26 cellular contexts compared by ENCODE assay signal in the genomic region with DNA sequence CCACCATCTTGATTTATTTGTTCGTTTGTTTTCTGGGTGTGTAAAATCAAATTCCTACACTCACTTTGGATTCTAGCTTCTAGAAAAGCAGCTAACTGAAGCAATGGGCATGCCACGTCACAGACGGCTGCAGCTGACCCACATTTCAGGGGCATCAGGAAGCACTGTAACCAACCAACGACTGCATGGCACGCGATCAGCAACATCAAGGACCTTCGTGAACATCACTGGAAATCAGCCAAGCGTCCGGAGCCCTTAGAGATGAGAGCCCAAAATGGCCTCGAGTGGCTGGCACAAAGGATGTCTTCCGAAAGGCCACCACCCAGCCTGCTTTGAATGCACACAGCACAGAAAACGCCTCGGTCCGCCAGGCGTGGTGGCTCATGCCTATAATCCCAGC.
"Had no signal": no experiment of that assay in that cellular context is flagged by ENCODE, and none has a peak within 500 bp of the region (broad histone marks: within the 10 kb centered on the region; RNA-seq: fewer than 3 reads in every experiment).

No MANE protein-coding gene starts in this region.

- H2AFZ ChIP-seq: PC-9 had no signal

- H3K4me2 ChIP-seq: PC-9, SK-N-SH had no signal

- ATAC-seq: activated CD4-positive, CD25-positive, alpha-beta regulatory T cell treated with anti-CD3 and anti-CD28 coated beads, Interleukin-2, amount 50 U/mL, for 24 hours; activated CD8-positive, alpha-beta memory T cell treated with anti-CD3 and anti-CD28 coated beads, Interleukin-2, amount 10 ng/mL, durations not matched to agents 7 days and 5 days; activated naive CD8-positive, alpha-beta T cell treated with anti-CD3 and anti-CD28 coated beads, Interleukin-2, amount 50 U/mL, for 24 hours; body of pancreas; Right ventricle myocardium inferior had no signal

- DNase-seq: activated CD4-positive, alpha-beta memory T cell treated with anti-CD3 and anti-CD28 coated beads, Interleukin-2, amount 10 ng/mL, durations not matched to agents 7 days and 5 days; activated CD4-positive, alpha-beta T cell treated with anti-CD3 and anti-CD28 coated beads for 4 hours; activated CD8-positive, alpha-beta memory T cell treated with anti-CD3 and anti-CD28 coated beads for 24 hours; activated CD8-positive, alpha-beta memory T cell treated with anti-CD3 and anti-CD28 coated beads, Interleukin-2, amount 10 ng/mL, durations not matched to agents 7 days and 5 days; activated CD8-positive, alpha-beta memory T cell treated with anti-CD3 and anti-CD28 coated beads, Interleukin-2, amount 50 U/mL, for 48 hours; activated effector memory CD4-positive, alpha-beta T cell treated with Interleukin-2 at 50 U/mL for 16 hours; activated naive CD4-positive, alpha-beta T cell treated with anti-CD3 and anti-CD28 coated beads, Interleukin-2, amount 10 ng/mL, durations not matched to agents 7 days and 5 days; activated naive CD8-positive, alpha-beta T cell treated with anti-CD3 and anti-CD28 coated beads, Interleukin-2, amount 50 U/mL, for 24 hours; activated T-cell treated with anti-CD3 and anti-CD28 coated beads, Interleukin-2, amount 50 U/mL, for 48 hours; amniotic stem cell; body of pancreas; Kasumi-1; MG63; NCI-H1048; NCI-H146; NCI-H2081 treated with DMSO at 0.1 percent for 48 hours; NCI-H226; NCI-H524 treated with DMSO at 0.1 percent for 48 hours; PC-9; SJCRH30; SK-N-SH had no signal

- H3K9me3 ChIP-seq: body of pancreas, breast epithelium, MG63, SJCRH30, SK-N-SH had no signal

- H3K36me3 ChIP-seq: breast epithelium, MG63, SJCRH30 had no signal

- H3K9ac ChIP-seq: SK-N-SH had no signal

- H3K9me2 ChIP-seq: SK-N-SH had no signal

- H3K4me3 ChIP-seq: body of pancreas, breast epithelium, coronary artery, MG63, PC-9, SJCRH30 had no signal

- H3K27me3 ChIP-seq: body of pancreas, MG63 had no signal

- H3K27ac ChIP-seq: body of pancreas, breast epithelium, coronary artery, PC-9, RWPE1, SJCRH30 had no signal
